ENCODE assay signal across 22 cellular contexts in the genomic region with DNA sequence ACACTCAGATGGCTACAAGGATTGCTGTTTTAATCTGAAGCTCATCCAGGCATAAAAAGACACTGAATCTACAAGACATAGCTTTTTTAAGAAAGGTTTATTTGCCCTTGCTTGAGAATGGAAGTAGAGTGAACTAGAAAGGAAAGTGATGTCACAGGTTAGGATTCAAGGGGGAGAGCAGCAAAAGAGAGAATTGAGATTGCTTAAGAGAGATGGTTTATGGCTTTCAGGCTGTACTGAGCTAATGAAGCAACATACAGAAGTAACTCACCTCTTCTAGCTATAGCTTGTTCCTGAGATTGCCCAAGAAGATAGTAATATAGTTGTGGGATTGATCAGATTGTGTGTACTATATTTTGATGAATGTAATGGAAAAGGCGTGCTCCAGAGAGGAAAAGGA. TPM values are rescaled to one million over a fixed set of nuclear protein-coding genes. Genes with fewer than 3 reads are reported as not detected.
DNase-seq lines count a peak whose midpoint lies in the region; FAIRE-seq and TF ChIP-seq lines count a peak whose summit lies in the region.
"Had no signal": no experiment of that assay in that cellular context is flagged by ENCODE, and none has a peak within 500 bp of the region (broad histone marks: within the 10 kb centered on the region; RNA-seq: fewer than 3 reads in every experiment).

No MANE protein-coding gene starts in this region.

- TF ChIP-seq CTCF in cardiac fibroblast (IDR thresholded peaks at IDR 0.05; ENCODE audit: low read depth, low read length) (no peak), hepatocyte (IDR thresholded peaks at IDR 0.05; ENCODE audit: poor library complexity) (no peak), MM.1S (IDR thresholded peaks at IDR 0.05; ENCODE audit: low read length) (no peak), kidney (IDR thresholded peaks at IDR 0.05; ENCODE audit: borderline replicate concordance, extremely low read depth, insufficient read depth) (no peak)

- H3K9ac ChIP-seq in MM.1S (ENCODE audit: low read length) (no peak overlapping the region), kidney (ENCODE audit: low read length in 2 of 2) (no peak overlapping the region)
- H3K9ac ChIP-seq: BLaER1 treated with 17β-estradiol and CSF1 and Interleukin-3, amounts not matched to agents 10 nM and 100 nM had no signal

- no peaks in the 10 kb centered on the region for H3K36me3 Mint-ChIP-seq in activated CD4-positive, alpha-beta T cell treated with anti-CD3 and anti-CD28 coated beads, Interleukin-2, amount 10 ng/mL, durations not matched to agents 7 days and 5 days (ENCODE audit: low read depth)
- peaks cover 6% of the 10 kb centered on the region for H3K36me3 Mint-ChIP-seq in activated CD4-positive, alpha-beta memory T cell treated with anti-CD3 and anti-CD28 coated beads for 36 hours
- H3K36me3 Mint-ChIP-seq: CD8-positive, alpha-beta memory T cell had no signal

- H3K27me3 ChIP-seq in hepatocyte (no peaks in the 10 kb centered on the region), MM.1S (replicated peaks; ENCODE audit: insufficient read depth, low read length) (no peaks in the 10 kb centered on the region)
- H3K27me3 ChIP-seq: BLaER1 treated with 17β-estradiol and CSF1 and Interleukin-3, amounts not matched to agents 10 nM and 100 nM; Peyer's patch had no signal

- no peak overlapping the region for H3K4me2 ChIP-seq in hepatocyte
- H3K4me2 ChIP-seq in MM.1S (ENCODE audit: low read depth, low read length) = no peak overlapping the region
- H3K4me2 ChIP-seq: A549; BLaER1 treated with 17β-estradiol and CSF1 and Interleukin-3, amounts not matched to agents 10 nM and 100 nM had no signal

- POLR2A ChIA-PET in activated CD4-positive, alpha-beta T cell treated with anti-CD3 and anti-CD28 coated beads, Interleukin-2, amount 10 ng/mL, durations not matched to agents 7 days and 5 days (lab: Charles Lee) = no interaction called here
- POLR2A ChIA-PET in activated CD4-positive, alpha-beta memory T cell treated with anti-CD3 and anti-CD28 coated beads for 36 hours (lab: Charles Lee) = no interaction called here

- H4K20me1 ChIP-seq in hepatocyte (ENCODE audit: insufficient read depth, poor library complexity, severe bottlenecking) = no peaks in the 10 kb centered on the region
- no peaks in the 10 kb centered on the region for H4K20me1 ChIP-seq in MM.1S (ENCODE audit: insufficient read depth, low read length)
- H4K20me1 ChIP-seq: BLaER1 treated with 17β-estradiol and CSF1 and Interleukin-3, amounts not matched to agents 10 nM and 100 nM had no signal

- peaks cover 20% of the 10 kb centered on the region for H3K27me3 Mint-ChIP-seq in activated CD4-positive, alpha-beta T cell treated with anti-CD3 and anti-CD28 coated beads, Interleukin-2, amount 10 ng/mL, durations not matched to agents 7 days and 5 days
- H3K27me3 Mint-ChIP-seq in activated CD4-positive, alpha-beta memory T cell treated with anti-CD3 and anti-CD28 coated beads for 36 hours = no peaks in the 10 kb centered on the region

- DNase-seq in EH (ENCODE audit: low read depth) (peak; percentile 3), NCI-H226 (peak; percentile 56), cardiac fibroblast (ENCODE audit: low read depth in 2 of 2) (peak; percentile 2 to 3), hepatocyte (ENCODE audit: low spot score) (peak; percentile 29), MM.1S (no peak), kidney (no peak)
- DNase-seq in activated CD4-positive, alpha-beta T cell treated with anti-CD3 and anti-CD28 coated beads, Interleukin-2, amount 10 ng/mL, durations not matched to agents 7 days and 5 days = no peak
- DNase-seq in activated CD4-positive, alpha-beta memory T cell treated with anti-CD3 and anti-CD28 coated beads for 36 hours = no peak
- DNase-seq: CD8-positive, alpha-beta memory T cell; DMS79; NCI-H1048; NCI-H1436 treated with DMSO at 0.1 percent for 48 hours; NCI-H2029 treated with DMSO at 0.1 percent for 48 hours; NCI-H510A treated with DMSO at 0.1 percent for 48 hours; Peyer's patch had no signal

- no peak overlapping the region for H3K27ac ChIP-seq in hepatocyte
- H3K27ac ChIP-seq in MM.1S (ENCODE audit: low read length) = no peak overlapping the region
- no peak overlapping the region for H3K27ac ChIP-seq in kidney (ENCODE audit: low read depth in 2 of 2, low read length in 2 of 2)
- H3K27ac ChIP-seq: A549; BLaER1 treated with 17β-estradiol and CSF1 and Interleukin-3, amounts not matched to agents 10 nM and 100 nM; HL-60; Peyer's patch had no signal

- no peaks in the 10 kb centered on the region for H3K36me3 ChIP-seq in hepatocyte (replicated peaks; ENCODE audit: insufficient read depth, low read depth)
- no peaks in the 10 kb centered on the region for H3K36me3 ChIP-seq in MM.1S (replicated peaks; ENCODE audit: insufficient read depth, low read length)
- H3K36me3 ChIP-seq in kidney (ENCODE audit: control insufficient read depth in 1 of 2, insufficient read depth in 2 of 2, low read length in 2 of 2) = no peaks in the 10 kb centered on the region
- H3K36me3 ChIP-seq: BLaER1 treated with 17β-estradiol and CSF1 and Interleukin-3, amounts not matched to agents 10 nM and 100 nM; HAP-1; Peyer's patch had no signal

- H3K9me2 ChIP-seq in hepatocyte (replicated peaks; ENCODE audit: insufficient read depth) (no peaks in the 10 kb centered on the region), MM.1S (replicated peaks; ENCODE audit: insufficient read depth, low read length) (no peaks in the 10 kb centered on the region)

- WGBS in hepatocyte (ENCODE audit: low lambda C conversion rate, missing lambda C conversion rate) = 90% methylated on average over 1 of the region's 1 CpG

- H2AFZ ChIP-seq in hepatocyte (no peak overlapping the region), MM.1S (ENCODE audit: low read length) (no peak overlapping the region)

- H3K27ac Mint-ChIP-seq in activated CD4-positive, alpha-beta T cell treated with anti-CD3 and anti-CD28 coated beads, Interleukin-2, amount 10 ng/mL, durations not matched to agents 7 days and 5 days = no peak overlapping the region
- H3K27ac Mint-ChIP-seq in activated CD4-positive, alpha-beta memory T cell treated with anti-CD3 and anti-CD28 coated beads for 36 hours = no peak overlapping the region
- H3K27ac Mint-ChIP-seq: CD8-positive, alpha-beta memory T cell had no signal

- H3K4me3 ChIP-seq in cardiac fibroblast (replicated peaks in 1 of 2; ENCODE audit: low read depth in 2 of 2, low read length in 2 of 2) (no peak overlapping the region), hepatocyte (no peak overlapping the region), MM.1S (ENCODE audit: low read length) (no peak overlapping the region), kidney (ENCODE audit: low read length in 2 of 2) (no peak overlapping the region)
- H3K4me3 ChIP-seq: A549; BLaER1 treated with 17β-estradiol and CSF1 and Interleukin-3, amounts not matched to agents 10 nM and 100 nM; HAP-1; K562; Peyer's patch had no signal

- H3K4me1 Mint-ChIP-seq in activated CD4-positive, alpha-beta T cell treated with anti-CD3 and anti-CD28 coated beads, Interleukin-2, amount 10 ng/mL, durations not matched to agents 7 days and 5 days = no peaks in the 10 kb centered on the region
- no peaks in the 10 kb centered on the region for H3K4me1 Mint-ChIP-seq in activated CD4-positive, alpha-beta memory T cell treated with anti-CD3 and anti-CD28 coated beads for 36 hours (ENCODE audit: low read depth)
- H3K4me1 Mint-ChIP-seq: CD8-positive, alpha-beta memory T cell had no signal

- no peaks in the 10 kb centered on the region for H3K79me2 ChIP-seq in hepatocyte
- H3K79me2 ChIP-seq in MM.1S (ENCODE audit: low read length) = no peaks in the 10 kb centered on the region

- intact Hi-C loops in activated CD4-positive, alpha-beta memory T cell treated with anti-CD3 and anti-CD28 coated beads for 36 hours (cut with micrococcal nuclease) = no loop called here
- intact Hi-C loops in kidney (cut with DNase I) = no loop called here

- H3K4me1 ChIP-seq in hepatocyte (ENCODE audit: insufficient read depth) (no peaks in the 10 kb centered on the region), MM.1S (ENCODE audit: low read length) (no peaks in the 10 kb centered on the region), kidney (ENCODE audit: control insufficient read depth in 1 of 2, insufficient read depth in 1 of 2, low read depth in 1 of 2, low read length in 2 of 2) (no peaks in the 10 kb centered on the region)
- H3K4me1 ChIP-seq: A549; BLaER1 treated with 17β-estradiol and CSF1 and Interleukin-3, amounts not matched to agents 10 nM and 100 nM; HAP-1; Peyer's patch had no signal

- FAIRE-seq in kidney (lab: Jason Lieb, UNC) = no peak
- FAIRE-seq: A549, D721Med, HTR-8/SVneo, K562 had no signal

- H3K4me3 Mint-ChIP-seq in activated CD4-positive, alpha-beta T cell treated with anti-CD3 and anti-CD28 coated beads, Interleukin-2, amount 10 ng/mL, durations not matched to agents 7 days and 5 days = no peak overlapping the region
- no peak overlapping the region for H3K4me3 Mint-ChIP-seq in activated CD4-positive, alpha-beta memory T cell treated with anti-CD3 and anti-CD28 coated beads for 36 hours
- H3K4me3 Mint-ChIP-seq: CD8-positive, alpha-beta memory T cell had no signal

- no peaks in the 10 kb centered on the region for H3F3A ChIP-seq in MM.1S (ENCODE audit: insufficient read depth, low read length)

- CTCF ChIA-PET in activated CD4-positive, alpha-beta T cell treated with anti-CD3 and anti-CD28 coated beads, Interleukin-2, amount 10 ng/mL, durations not matched to agents 7 days and 5 days (lab: Charles Lee) = no interaction called here
- CTCF ChIA-PET in activated CD4-positive, alpha-beta memory T cell treated with anti-CD3 and anti-CD28 coated beads for 36 hours (lab: Charles Lee) = no interaction called here

- H3K9me3 ChIP-seq in hepatocyte (ENCODE audit: low read depth) (no peaks in the 10 kb centered on the region), MM.1S (replicated peaks; ENCODE audit: insufficient read depth, low read length) (no peaks in the 10 kb centered on the region), kidney (ENCODE audit: control insufficient read depth in 1 of 2, low read length in 2 of 2) (no peaks in the 10 kb centered on the region)
- H3K9me3 ChIP-seq: A549, HAP-1, Peyer's patch had no signal

- H3K9me3 Mint-ChIP-seq in activated CD4-positive, alpha-beta T cell treated with anti-CD3 and anti-CD28 coated beads, Interleukin-2, amount 10 ng/mL, durations not matched to agents 7 days and 5 days = peaks cover 2% of the 10 kb centered on the region
- peaks cover 8% of the 10 kb centered on the region for H3K9me3 Mint-ChIP-seq in activated CD4-positive, alpha-beta memory T cell treated with anti-CD3 and anti-CD28 coated beads for 36 hours

RNA-seq across cellular contexts. Expression of gene ACVR2A, which starts 26.1 kb away (rescaled TPM):
- total RNA-seq in hepatocyte = 37.3 and 43.0 TPM in 2 replicates
- 20.9 and 21.9 TPM in 2 replicates for polyA plus RNA-seq in hepatocyte
- total RNA-seq in activated CD4-positive, alpha-beta T cell treated with anti-CD3 and anti-CD28 coated beads, Interleukin-2, amount 10 ng/mL, durations not matched to agents 7 days and 5 days = 10 to 100 TPM in 1 of 2 experiments, 1 to 10 TPM in 1; 9.2 to 10.8 TPM
- 1 to 10 TPM; 2.9 to 3.5 TPM for total RNA-seq in activated CD4-positive, alpha-beta memory T cell treated with anti-CD3 and anti-CD28 coated beads for 36 hours
- total RNA-seq in kidney = 18.4 TPM
- polyA plus RNA-seq in kidney (ENCODE audit: insufficient read depth, low read depth, low replicate concordance) = 7.6 TPM

Comparison
In these comparisons a context has a peak if more than half of its experiments do, and no peak if none do; other contexts are left out.
1. DNase-seq: peak in EH (single experiment), NCI-H226 (single experiment), cardiac fibroblast (2 of 2) and hepatocyte (single experiment); none in activated CD4-positive, alpha-beta T cell treated with anti-CD3 and anti-CD28 coated beads, Interleukin-2, amount 10 ng/mL, durations not matched to agents 7 days and 5 days (single experiment), activated CD4-positive, alpha-beta memory T cell treated with anti-CD3 and anti-CD28 coated beads for 36 hours (single experiment), MM.1S (single experiment) and kidney (single experiment).